In genomic region chr15:63135804-63136203, GRCh38 we compare ENCODE assay signal across 8 cellular contexts.
DNase-seq lines count a peak whose midpoint lies in the region; ATAC-seq and TF ChIP-seq lines count a peak whose summit lies in the region.

No MANE protein-coding gene starts in this region.

- no peak overlapping the region for H3K4me3 Mint-ChIP-seq in stimulated activated memory B cell treated with anti-CD40 and anti-IgM and Interleukin-4, amounts not matched to agents 10 μg/mL and 1 μg/mL and 100 μg/mL, for 72 hours

- peak overlapping the region; percentile 35 for H3K27ac Mint-ChIP-seq in stimulated activated memory B cell treated with anti-CD40 and anti-IgM and Interleukin-4, amounts not matched to agents 10 μg/mL and 1 μg/mL and 100 μg/mL, for 72 hours

- in situ Hi-C loops in GM13976 (cut with MboI; ENCODE audit: low sequenced_read_pairs, unreplicated experiment), result no loop called here

- no peaks in the 10 kb centered on the region for H3K27me3 Mint-ChIP-seq in stimulated activated memory B cell treated with anti-CD40 and anti-IgM and Interleukin-4, amounts not matched to agents 10 μg/mL and 1 μg/mL and 100 μg/mL, for 72 hours

- ATAC-seq in stimulated activated memory B cell treated with anti-CD40 and anti-IgM and Interleukin-4, amounts not matched to agents 10 μg/mL and 1 μg/mL and 100 μg/mL, for 72 hours, result no peak
- ATAC-seq in GM21717 (IDR thresholded peaks at IDR 0.05; ENCODE audit: unreplicated experiment), result no peak
- ATAC-seq in HG03280 (IDR thresholded peaks at IDR 0.05; ENCODE audit: unreplicated experiment), result no peak

- no peak for TF ChIP-seq CTCF in GM13976 (IDR thresholded peaks at IDR 0.05; ENCODE audit: borderline replicate concordance, control extremely low read depth, extremely low read depth, insufficient read depth, missing control alignments)

- peaks cover 21% of the 10 kb centered on the region for H3K36me3 Mint-ChIP-seq in stimulated activated memory B cell treated with anti-CD40 and anti-IgM and Interleukin-4, amounts not matched to agents 10 μg/mL and 1 μg/mL and 100 μg/mL, for 72 hours

- DNase-seq in NK-92 treated with Interleukin-12 subunit alpha and Interleukin-12 subunit beta, amount 100 ng/mL, for 24 hours (lab: John Stamatoyannopoulos, UW), result peak; percentile 17
- no peak for DNase-seq in NK-92 (lab: John Stamatoyannopoulos, UW; ENCODE audit: unreplicated experiment)
- DNase-seq in SW 1271 (lab: John Stamatoyannopoulos, UW), result peak; percentile 61 to 76
- peak; percentile 61 for DNase-seq in fibroblast of the conjunctiva (ENCODE audit: low read depth)
- DNase-seq in GM13976 (ENCODE audit: low spot score), result no peak

- peaks cover 6% of the 10 kb centered on the region for H3K4me1 Mint-ChIP-seq in stimulated activated memory B cell treated with anti-CD40 and anti-IgM and Interleukin-4, amounts not matched to agents 10 μg/mL and 1 μg/mL and 100 μg/mL, for 72 hours

- H3K9me3 Mint-ChIP-seq in stimulated activated memory B cell treated with anti-CD40 and anti-IgM and Interleukin-4, amounts not matched to agents 10 μg/mL and 1 μg/mL and 100 μg/mL, for 72 hours, result no peaks in the 10 kb centered on the region

Comparison
In these comparisons a context has a peak if more than half of its experiments do, and no peak if none do; other contexts are left out.
1. DNase-seq: peak in NK-92 treated with Interleukin-12 subunit alpha and Interleukin-12 subunit beta, amount 100 ng/mL, for 24 hours (single experiment), SW 1271 (2 of 2) and fibroblast of the conjunctiva (single experiment); none in NK-92 (single experiment) and GM13976 (single experiment).